8 cellular contexts compared by ENCODE assay signal in genomic region chr7:12458520-12459131, GRCh38. TPM values are rescaled to one million over a fixed set of nuclear protein-coding genes. Genes with fewer than 3 reads are reported as not detected.
DNase-seq lines count a peak whose midpoint lies in the region; ATAC-seq and TF ChIP-seq lines count a peak whose summit lies in the region.

No MANE protein-coding gene starts in this region.

- in situ Hi-C loops in brain microvascular endothelial cell (cut with HindIII; ENCODE audit: low pct_ligation_motif_present, low sequenced_read_pairs) = no loop called here
- in situ Hi-C loops in gastrocnemius medialis (cut with MboI; ENCODE audit: low sequenced_read_pairs in 4 of 4) = no loop called here

- TF ChIP-seq CTCF in brain microvascular endothelial cell (IDR thresholded peaks at IDR 0.05; ENCODE audit: low read depth, low read length, missing control alignments) (peak; percentile 68), gastrocnemius medialis (IDR thresholded peaks at IDR 0.05 in 4 of 5, conservative IDR thresholded peaks at IDR 0.05 in 1 of 5) (peak in 1 of 5 experiments; percentile 9)

- DNase-seq in GM03348 (ENCODE audit: low spot score) (peak; percentile 60), NCI-H460 (ENCODE audit: extremely low read depth, low read depth) (peak; percentile 58), brain microvascular endothelial cell (peak; percentile 57), left lobe of liver (ENCODE audit: low spot score) (no peak), gastrocnemius medialis (no peak)
- no peak for DNase-seq in activated CD8-positive, alpha-beta memory T cell treated with anti-CD3 and anti-CD28 coated beads, Interleukin-2, amount 50 U/mL, for 48 hours

- TF ChIP-seq POLR2A in gastrocnemius medialis (IDR thresholded peaks at IDR 0.05) = no peak

- H3K4me3 ChIP-seq in brain microvascular endothelial cell (ENCODE audit: low read depth, low read length) (no peak overlapping the region), gastrocnemius medialis (no peak overlapping the region)

- intact Hi-C loops in gastrocnemius medialis (cut with DNase I; ENCODE audit: low total_unique reads) = no loop called here

- no peaks in the 10 kb centered on the region for H3K9me3 ChIP-seq in gastrocnemius medialis

- H3K36me3 ChIP-seq in brain microvascular endothelial cell (replicated peaks) = no peaks in the 10 kb centered on the region
- H3K36me3 ChIP-seq in gastrocnemius medialis = no peaks in the 10 kb centered on the region

- ATAC-seq in GM21381 (IDR thresholded peaks at IDR 0.05; ENCODE audit: unreplicated experiment) = peak; percentile 97
- ATAC-seq in HG03460 (IDR thresholded peaks at IDR 0.05; ENCODE audit: unreplicated experiment) = peak; percentile 97
- peak; percentile 90 for ATAC-seq in left lobe of liver
- no peak for ATAC-seq in gastrocnemius medialis

- H3K27ac ChIP-seq in brain microvascular endothelial cell = no peak overlapping the region
- no peak overlapping the region for H3K27ac ChIP-seq in gastrocnemius medialis

- H3K27me3 ChIP-seq in brain microvascular endothelial cell (replicated peaks) (no peaks in the 10 kb centered on the region), gastrocnemius medialis (no peaks in the 10 kb centered on the region)

- no peaks in the 10 kb centered on the region for H3K4me1 ChIP-seq in gastrocnemius medialis

RNA-seq across cellular contexts. Expression of gene VWDE, which starts 55.0 kb away (rescaled TPM):
- 3.1 and 4.0 TPM in 2 replicates for total RNA-seq in NCI-H460 (2014; rRNA removed; shearing (Covaris generic))
- polyA plus RNA-seq in NCI-H460 (2014; cell fraction: nucleus; rRNA removed) = 9.3 and 21.8 TPM in 2 replicates
- total RNA-seq in left lobe of liver = 0.38 TPM
- total RNA-seq in gastrocnemius medialis = not detected

Comparison
In these comparisons a context has a peak if more than half of its experiments do, and no peak if none do; other contexts are left out.
1. DNase-seq: peak in GM03348 (single experiment), NCI-H460 (single experiment) and brain microvascular endothelial cell (single experiment); none in left lobe of liver (single experiment), activated CD8-positive, alpha-beta memory T cell treated with anti-CD3 and anti-CD28 coated beads, Interleukin-2, amount 50 U/mL, for 48 hours (single experiment) and gastrocnemius medialis (0 of 2).
2. ATAC-seq: peak in GM21381 (single experiment), HG03460 (single experiment) and left lobe of liver (single experiment); none in gastrocnemius medialis (0 of 2).